Comparison of ENCODE assay signal across 1 cellular context in genomic region chrX:74922922-74923321, GRCh38.
TF ChIP-seq lines count a peak whose summit lies in the region.

No MANE protein-coding gene starts in this region.

TF ChIP-seq in GM12878, 131 proteins besides CTCF, POLR2A, EP300 and RAD21 (continued from another document and continues in another):
- TF ChIP-seq, protein P1, sequence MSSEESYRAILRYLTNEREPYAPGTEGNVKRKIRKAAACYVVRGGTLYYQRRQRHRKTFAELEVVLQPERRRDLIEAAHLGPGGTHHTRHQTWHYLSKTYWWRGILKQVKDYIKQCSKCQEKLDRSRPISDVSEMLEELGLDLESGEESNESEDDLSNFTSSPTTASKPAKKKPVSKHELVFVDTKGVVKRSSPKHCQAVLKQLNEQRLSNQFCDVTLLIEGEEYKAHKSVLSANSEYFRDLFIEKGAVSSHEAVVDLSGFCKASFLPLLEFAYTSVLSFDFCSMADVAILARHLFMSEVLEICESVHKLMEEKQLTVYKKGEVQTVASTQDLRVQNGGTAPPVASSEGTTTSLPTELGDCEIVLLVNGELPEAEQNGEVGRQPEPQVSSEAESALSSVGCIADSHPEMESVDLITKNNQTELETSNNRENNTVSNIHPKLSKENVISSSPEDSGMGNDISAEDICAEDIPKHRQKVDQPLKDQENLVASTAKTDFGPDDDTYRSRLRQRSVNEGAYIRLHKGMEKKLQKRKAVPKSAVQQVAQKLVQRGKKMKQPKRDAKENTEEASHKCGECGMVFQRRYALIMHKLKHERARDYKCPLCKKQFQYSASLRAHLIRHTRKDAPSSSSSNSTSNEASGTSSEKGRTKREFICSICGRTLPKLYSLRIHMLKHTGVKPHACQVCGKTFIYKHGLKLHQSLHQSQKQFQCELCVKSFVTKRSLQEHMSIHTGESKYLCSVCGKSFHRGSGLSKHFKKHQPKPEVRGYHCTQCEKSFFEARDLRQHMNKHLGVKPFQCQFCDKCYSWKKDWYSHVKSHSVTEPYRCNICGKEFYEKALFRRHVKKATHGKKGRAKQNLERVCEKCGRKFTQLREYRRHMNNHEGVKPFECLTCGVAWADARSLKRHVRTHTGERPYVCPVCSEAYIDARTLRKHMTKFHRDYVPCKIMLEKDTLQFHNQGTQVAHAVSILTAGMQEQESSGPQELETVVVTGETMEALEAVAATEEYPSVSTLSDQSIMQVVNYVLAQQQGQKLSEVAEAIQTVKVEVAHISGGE (CRISPR knock-in tag; IDR thresholded peaks at IDR 0.05): no peak
- no peak for TF ChIP-seq YY1 (IDR thresholded peaks at IDR 0.05; ENCODE audit: low read depth, low read length)
- TF ChIP-seq, protein P2, sequence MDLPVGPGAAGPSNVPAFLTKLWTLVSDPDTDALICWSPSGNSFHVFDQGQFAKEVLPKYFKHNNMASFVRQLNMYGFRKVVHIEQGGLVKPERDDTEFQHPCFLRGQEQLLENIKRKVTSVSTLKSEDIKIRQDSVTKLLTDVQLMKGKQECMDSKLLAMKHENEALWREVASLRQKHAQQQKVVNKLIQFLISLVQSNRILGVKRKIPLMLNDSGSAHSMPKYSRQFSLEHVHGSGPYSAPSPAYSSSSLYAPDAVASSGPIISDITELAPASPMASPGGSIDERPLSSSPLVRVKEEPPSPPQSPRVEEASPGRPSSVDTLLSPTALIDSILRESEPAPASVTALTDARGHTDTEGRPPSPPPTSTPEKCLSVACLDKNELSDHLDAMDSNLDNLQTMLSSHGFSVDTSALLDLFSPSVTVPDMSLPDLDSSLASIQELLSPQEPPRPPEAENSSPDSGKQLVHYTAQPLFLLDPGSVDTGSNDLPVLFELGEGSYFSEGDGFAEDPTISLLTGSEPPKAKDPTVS (IDR thresholded peaks at IDR 0.05; ENCODE audit: low read depth, low read length): no peak
- no peak for TF ChIP-seq KLF5 (IDR thresholded peaks at IDR 0.05; ENCODE audit: partially characterized antibody)
- peak; percentile 73 for TF ChIP-seq NFIC (IDR thresholded peaks at IDR 0.05; ENCODE audit: low read depth, low read length)
- TF ChIP-seq ZSCAN29 (IDR thresholded peaks at IDR 0.05): no peak
- TF ChIP-seq SIX5 (IDR thresholded peaks at IDR 0.05; ENCODE audit: low read depth, low read length, severe bottlenecking): no peak
- TF ChIP-seq, protein P3, sequence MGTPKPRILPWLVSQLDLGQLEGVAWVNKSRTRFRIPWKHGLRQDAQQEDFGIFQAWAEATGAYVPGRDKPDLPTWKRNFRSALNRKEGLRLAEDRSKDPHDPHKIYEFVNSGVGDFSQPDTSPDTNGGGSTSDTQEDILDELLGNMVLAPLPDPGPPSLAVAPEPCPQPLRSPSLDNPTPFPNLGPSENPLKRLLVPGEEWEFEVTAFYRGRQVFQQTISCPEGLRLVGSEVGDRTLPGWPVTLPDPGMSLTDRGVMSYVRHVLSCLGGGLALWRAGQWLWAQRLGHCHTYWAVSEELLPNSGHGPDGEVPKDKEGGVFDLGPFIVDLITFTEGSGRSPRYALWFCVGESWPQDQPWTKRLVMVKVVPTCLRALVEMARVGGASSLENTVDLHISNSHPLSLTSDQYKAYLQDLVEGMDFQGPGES (IDR thresholded peaks at IDR 0.05): no peak
- TF ChIP-seq PML (IDR thresholded peaks at IDR 0.05; ENCODE audit: low read length): no peak
- no peak for TF ChIP-seq BCLAF1 (IDR thresholded peaks at IDR 0.05)
- no peak for TF ChIP-seq ETV6 (conservative IDR thresholded peaks at IDR 0.05 in 1 of 2, IDR thresholded peaks at IDR 0.05 in 1 of 2; ENCODE audit: borderline replicate concordance in 1 of 2, low read depth in 1 of 2)
- TF ChIP-seq FOXK2 (IDR thresholded peaks at IDR 0.05): no peak
- TF ChIP-seq ZBED1 (IDR thresholded peaks at IDR 0.05; ENCODE audit: borderline replicate concordance): no peak; the same call in 1 of the 2 replicates
- TF ChIP-seq SMAD5 (IDR thresholded peaks at IDR 0.05; ENCODE audit: low read depth): no peak
- TF ChIP-seq USF2 (IDR thresholded peaks at IDR 0.05; ENCODE audit: borderline replicate concordance, low read depth, low read length): no peak
- peak; percentile 31 to 54; a peak in 2 of 4 replicates for TF ChIP-seq IKZF2 (IDR thresholded peaks at IDR 0.05)
- TF ChIP-seq, protein P4, sequence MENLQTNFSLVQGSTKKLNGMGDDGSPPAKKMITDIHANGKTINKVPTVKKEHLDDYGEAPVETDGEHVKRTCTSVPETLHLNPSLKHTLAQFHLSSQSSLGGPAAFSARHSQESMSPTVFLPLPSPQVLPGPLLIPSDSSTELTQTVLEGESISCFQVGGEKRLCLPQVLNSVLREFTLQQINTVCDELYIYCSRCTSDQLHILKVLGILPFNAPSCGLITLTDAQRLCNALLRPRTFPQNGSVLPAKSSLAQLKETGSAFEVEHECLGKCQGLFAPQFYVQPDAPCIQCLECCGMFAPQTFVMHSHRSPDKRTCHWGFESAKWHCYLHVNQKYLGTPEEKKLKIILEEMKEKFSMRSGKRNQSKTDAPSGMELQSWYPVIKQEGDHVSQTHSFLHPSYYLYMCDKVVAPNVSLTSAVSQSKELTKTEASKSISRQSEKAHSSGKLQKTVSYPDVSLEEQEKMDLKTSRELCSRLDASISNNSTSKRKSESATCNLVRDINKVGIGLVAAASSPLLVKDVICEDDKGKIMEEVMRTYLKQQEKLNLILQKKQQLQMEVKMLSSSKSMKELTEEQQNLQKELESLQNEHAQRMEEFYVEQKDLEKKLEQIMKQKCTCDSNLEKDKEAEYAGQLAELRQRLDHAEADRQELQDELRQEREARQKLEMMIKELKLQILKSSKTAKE (IDR thresholded peaks at IDR 0.05; ENCODE audit: low read depth, poor library complexity, severe bottlenecking): peak; percentile 78
- TF ChIP-seq PRDM15 (CRISPR knock-in tag; IDR thresholded peaks at IDR 0.05): no peak
- TF ChIP-seq, protein P5, sequence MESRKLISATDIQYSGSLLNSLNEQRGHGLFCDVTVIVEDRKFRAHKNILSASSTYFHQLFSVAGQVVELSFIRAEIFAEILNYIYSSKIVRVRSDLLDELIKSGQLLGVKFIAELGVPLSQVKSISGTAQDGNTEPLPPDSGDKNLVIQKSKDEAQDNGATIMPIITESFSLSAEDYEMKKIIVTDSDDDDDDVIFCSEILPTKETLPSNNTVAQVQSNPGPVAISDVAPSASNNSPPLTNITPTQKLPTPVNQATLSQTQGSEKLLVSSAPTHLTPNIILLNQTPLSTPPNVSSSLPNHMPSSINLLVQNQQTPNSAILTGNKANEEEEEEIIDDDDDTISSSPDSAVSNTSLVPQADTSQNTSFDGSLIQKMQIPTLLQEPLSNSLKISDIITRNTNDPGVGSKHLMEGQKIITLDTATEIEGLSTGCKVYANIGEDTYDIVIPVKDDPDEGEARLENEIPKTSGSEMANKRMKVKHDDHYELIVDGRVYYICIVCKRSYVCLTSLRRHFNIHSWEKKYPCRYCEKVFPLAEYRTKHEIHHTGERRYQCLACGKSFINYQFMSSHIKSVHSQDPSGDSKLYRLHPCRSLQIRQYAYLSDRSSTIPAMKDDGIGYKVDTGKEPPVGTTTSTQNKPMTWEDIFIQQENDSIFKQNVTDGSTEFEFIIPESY (IDR thresholded peaks at IDR 0.05): no peak
- TF ChIP-seq SMAD1 (IDR thresholded peaks at IDR 0.05; ENCODE audit: low read depth, partially characterized antibody): no peak
- TF ChIP-seq USF1 (IDR thresholded peaks at IDR 0.05; ENCODE audit: borderline replicate concordance, extremely low read length, insufficient read depth, low read depth, low read length): no peak
- TF ChIP-seq PKNOX1 (IDR thresholded peaks at IDR 0.05): 0 out of 2 replicates have a peak, but pooled peaks have one; percentile 24
- TF ChIP-seq EGR1 (IDR thresholded peaks at IDR 0.05; ENCODE audit: borderline replicate concordance in 1 of 2, low read depth in 2 of 2, low read length in 2 of 2): no peak
- TF ChIP-seq NRF1 (conservative IDR thresholded peaks at IDR 0.05; ENCODE audit: low read depth, low read length): no peak
- TF ChIP-seq STAT1 (conservative IDR thresholded peaks at IDR 0.05): no peak
- TF ChIP-seq IRF4 (IDR thresholded peaks at IDR 0.05; ENCODE audit: low read depth, low read length): peak; percentile 88
- TF ChIP-seq MYC (IDR thresholded peaks at IDR 0.05; ENCODE audit: insufficient read depth, insufficient read length, insufficient replicate concordance, low read length, severe bottlenecking): no peak
- no peak for TF ChIP-seq CEBPZ (IDR thresholded peaks at IDR 0.05; ENCODE audit: low read depth, low read length)
